ENCODE assay signal across 9 cellular contexts in genomic region chr20:57657537-57658446, GRCh38. TPM values are rescaled to one million over a fixed set of nuclear protein-coding genes. Genes with fewer than 3 reads are reported as not detected.
DNase-seq lines count a peak whose midpoint lies in the region; ATAC-seq and TF ChIP-seq lines count a peak whose summit lies in the region.
"Had no signal": no experiment of that assay in that cellular context is flagged by ENCODE, and none has a peak within 500 bp of the region (broad histone marks: within the 10 kb centered on the region; RNA-seq: fewer than 3 reads in every experiment).

No MANE protein-coding gene starts in this region.

- TF ChIP-seq CTCF in foreskin fibroblast (IDR thresholded peaks at IDR 0.05; ENCODE audit: low read depth, low read length) = no peak

- no peaks in the 10 kb centered on the region for H3K36me3 Mint-ChIP-seq in activated CD4-positive, alpha-beta T cell treated with anti-CD3 and anti-CD28 coated beads, Interleukin-2, amount 10 ng/mL, durations not matched to agents 24 days and 14 days (ENCODE audit: low read depth)

- DNase-seq in GM19240 (ENCODE audit: insufficient read length, low spot score) (peak; percentile 1), epithelial cell of prostate (ENCODE audit: low read depth, low spot score) (peak; percentile 44), foreskin fibroblast (no peak), cerebellum (ENCODE audit: low spot score) (no peak)
- peak; percentile 78 for DNase-seq in activated CD4-positive, alpha-beta T cell treated with anti-CD3 and anti-CD28 coated beads, Interleukin-2, amount 10 ng/mL, durations not matched to agents 24 days and 14 days

- peaks cover 4% of the 10 kb centered on the region for H3K9me3 Mint-ChIP-seq in activated CD4-positive, alpha-beta T cell treated with anti-CD3 and anti-CD28 coated beads, Interleukin-2, amount 10 ng/mL, durations not matched to agents 24 days and 14 days

- peaks cover 18 to 34% (median 27%) of the 10 kb centered on the region in 3 donors for H3K4me1 ChIP-seq in skeletal muscle tissue (ENCODE audit: control insufficient read depth in 3 of 3, insufficient read depth in 3 of 3, low read length in 3 of 3)

- peaks cover 0 to 15% (median 10%) of the 10 kb centered on the region in 3 donors for H3K36me3 ChIP-seq in skeletal muscle tissue (ENCODE audit: control insufficient read depth in 3 of 3, insufficient read depth in 3 of 3, low read length in 3 of 3)

- H3K4me3 Mint-ChIP-seq in activated CD4-positive, alpha-beta T cell treated with anti-CD3 and anti-CD28 coated beads, Interleukin-2, amount 10 ng/mL, durations not matched to agents 24 days and 14 days = no peak overlapping the region

- ATAC-seq in GM18873 (IDR thresholded peaks at IDR 0.05; ENCODE audit: low FRiP score, unreplicated experiment) (no peak), HG02938 (IDR thresholded peaks at IDR 0.05; ENCODE audit: unreplicated experiment) (no peak)

- no peaks in the 10 kb centered on the region for H3K9me3 ChIP-seq in skeletal muscle tissue (ENCODE audit: control insufficient read depth in 3 of 3, low read length in 3 of 3)

- H3K4me1 Mint-ChIP-seq in activated CD4-positive, alpha-beta T cell treated with anti-CD3 and anti-CD28 coated beads, Interleukin-2, amount 10 ng/mL, durations not matched to agents 24 days and 14 days = peaks cover 11% of the 10 kb centered on the region

- no peak overlapping the region for H3K4me3 ChIP-seq in skeletal muscle tissue (ENCODE audit: low read length in 3 of 3)
- H3K4me3 ChIP-seq in foreskin fibroblast (ENCODE audit: low read depth in 1 of 2, low read length in 2 of 2) = no peak overlapping the region

- H3K27me3 Mint-ChIP-seq in activated CD4-positive, alpha-beta T cell treated with anti-CD3 and anti-CD28 coated beads, Interleukin-2, amount 10 ng/mL, durations not matched to agents 24 days and 14 days = no peaks in the 10 kb centered on the region

- H3K27me3 ChIP-seq in skeletal muscle tissue (ENCODE audit: control insufficient read depth in 3 of 3, insufficient read depth in 3 of 3, low read length in 3 of 3) = no peaks in the 10 kb centered on the region

- H3K27ac ChIP-seq in epithelial cell of prostate = peak overlapping the region; percentile 60
- peak overlapping the region; percentile 25 for H3K27ac ChIP-seq in skeletal muscle tissue (ENCODE audit: low read depth, low read length)

- intact Hi-C loops in activated CD4-positive, alpha-beta T cell treated with anti-CD3 and anti-CD28 coated beads, Interleukin-2, amount 10 ng/mL, durations not matched to agents 24 days and 14 days (cut with micrococcal nuclease) = loop anchor here (2.0 to 10.0 kb wide), 2 partner anchors 427 to 551 kb away; no protein-coding TSS in a partner anchor

- peak overlapping the region in 2 of 3 donors; percentile 10 to 51 for H3K9ac ChIP-seq in skeletal muscle tissue (ENCODE audit: low read depth in 1 of 3, low read length in 3 of 3)

- H3K27ac Mint-ChIP-seq in activated CD4-positive, alpha-beta T cell treated with anti-CD3 and anti-CD28 coated beads, Interleukin-2, amount 10 ng/mL, durations not matched to agents 24 days and 14 days = no peak overlapping the region

RNA-seq across cellular contexts. Expression of gene ZBP1, which starts 37.6 kb away (rescaled TPM):
- total RNA-seq in activated CD4-positive, alpha-beta T cell treated with anti-CD3 and anti-CD28 coated beads, Interleukin-2, amount 10 ng/mL, durations not matched to agents 24 days and 14 days = 0.51 and 0.62 TPM in 2 replicates
- total RNA-seq in skeletal muscle tissue (under 0.01 TPM), cerebellum (0.09 TPM)
- total RNA-seq: temporal lobe had no signal

RNA-seq across cellular contexts. Expression of gene PMEPA1, which starts 52.0 kb away (rescaled TPM):
- total RNA-seq in activated CD4-positive, alpha-beta T cell treated with anti-CD3 and anti-CD28 coated beads, Interleukin-2, amount 10 ng/mL, durations not matched to agents 24 days and 14 days = 0.66 and 0.82 TPM in 2 replicates
- 5.2 TPM for total RNA-seq in skeletal muscle tissue
- 8.4 TPM for total RNA-seq in cerebellum

Comparison
In these comparisons a context has a peak if more than half of its experiments do, and no peak if none do; other contexts are left out.
1. DNase-seq: peak in GM19240 (single experiment), activated CD4-positive, alpha-beta T cell treated with anti-CD3 and anti-CD28 coated beads, Interleukin-2, amount 10 ng/mL, durations not matched to agents 24 days and 14 days (single experiment) and epithelial cell of prostate (single experiment); none in foreskin fibroblast (0 of 2) and cerebellum (single experiment).